In the genomic region with DNA sequence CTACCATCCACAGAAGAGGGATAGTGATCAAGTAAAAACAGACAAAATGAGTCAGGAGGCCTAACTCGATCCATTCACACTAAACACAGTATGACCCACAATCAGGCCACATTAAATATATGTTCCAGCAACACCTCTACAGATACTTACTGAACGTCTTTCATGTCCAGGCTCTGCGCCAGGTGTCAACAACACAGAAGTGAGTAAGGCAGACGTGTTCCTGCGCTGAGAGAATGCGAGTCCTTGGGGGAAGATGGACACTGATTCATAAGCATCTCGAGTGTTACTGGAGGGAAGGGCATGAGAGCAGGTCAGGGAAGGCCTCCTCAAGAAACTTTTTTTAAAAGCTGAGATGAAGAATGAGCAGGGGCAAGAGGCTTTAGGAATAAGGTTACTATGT, we compare ENCODE assay signal across 28 cellular contexts.
DNase-seq lines count a peak whose midpoint lies in the region; ATAC-seq, FAIRE-seq and TF ChIP-seq lines count a peak whose summit lies in the region.
"Had no signal": no experiment of that assay in that cellular context is flagged by ENCODE, and none has a peak within 500 bp of the region (broad histone marks: within the 10 kb centered on the region; RNA-seq: fewer than 3 reads in every experiment).

No MANE protein-coding gene starts in this region.

- H3K27ac ChIP-seq in GM23248 (no peak overlapping the region), PC-3 (ENCODE audit: low read length) (peak overlapping the region; percentile 38), epithelial cell of prostate (peak overlapping the region; percentile 66), left lung (no peak overlapping the region)
- H3K27ac ChIP-seq: A549, brain microvascular endothelial cell, ovary, skin epidermis, upper lobe of right lung had no signal

- DNase-seq in GM23248 (peak; percentile 54), PC-3 (peak; percentile 98), epithelial cell of prostate (ENCODE audit: low read depth, low spot score) (peak; percentile 97), SW 1271 (lab: John Stamatoyannopoulos, UW) (no peak), GM12891 (ENCODE audit: insufficient read length, low spot score) (no peak), left lung (no peak), urothelium cell line (ENCODE audit: low spot score) (no peak)
- DNase-seq: activated CD8-positive, alpha-beta T cell treated with anti-CD3 and anti-CD28 coated beads for 36 hours; activated naive CD4-positive, alpha-beta T cell treated with anti-CD3 and anti-CD28 coated beads, Interleukin-2, amount 50 U/mL, for 16 hours; amniotic stem cell; brain microvascular endothelial cell; Calu3; DMS79 treated with DMSO at 0.1 percent for 48 hours; naive thymus-derived CD4-positive, alpha-beta T cell; NCI-H1092; NCI-H1694 treated with DMSO at 0.1 percent for 48 hours; NCI-H2171 treated with DMSO at 0.1 percent for 48 hours; NCI-H510A treated with DMSO at 0.1 percent for 48 hours; ovary; retina; Right ventricle myocardium superior; stimulated activated naive CD4-positive, alpha-beta T cell; upper lobe of right lung had no signal

- in situ Hi-C loops in GM23248 (cut with MboI) = loop anchor here (25.0 kb wide), 1 partner anchor 1089 kb away; no protein-coding TSS in a partner anchor

- no peaks in the 10 kb centered on the region for H3K27me3 ChIP-seq in GM23248 (replicated peaks; ENCODE audit: insufficient read depth)
- peaks cover 31% of the 10 kb centered on the region for H3K27me3 ChIP-seq in PC-3 (ENCODE audit: low read length)
- no peaks in the 10 kb centered on the region for H3K27me3 ChIP-seq in left lung
- H3K27me3 ChIP-seq: brain microvascular endothelial cell, ovary, upper lobe of right lung had no signal

- no peak overlapping the region for H2AFZ ChIP-seq in GM23248
- no peak overlapping the region for H2AFZ ChIP-seq in PC-3 (ENCODE audit: low read length)
- H2AFZ ChIP-seq: GM23338 had no signal

- H3K9me3 ChIP-seq in GM23248 (ENCODE audit: low read depth) (no peaks in the 10 kb centered on the region), PC-3 (ENCODE audit: low read length) (no peaks in the 10 kb centered on the region), left lung (no peaks in the 10 kb centered on the region)
- H3K9me3 ChIP-seq: A549, ovary, upper lobe of right lung had no signal

- H3K4me1 ChIP-seq in GM23248 (ENCODE audit: insufficient read depth) (peaks cover 13% of the 10 kb centered on the region), PC-3 (ENCODE audit: insufficient read depth, low read length) (peaks cover 19% of the 10 kb centered on the region), left lung (no peaks in the 10 kb centered on the region)
- H3K4me1 ChIP-seq: A549, upper lobe of right lung had no signal

- no peaks in the 10 kb centered on the region for H3K9me2 ChIP-seq in GM23248 (ENCODE audit: insufficient read depth)
- H3K9me2 ChIP-seq in PC-3 (replicated peaks; ENCODE audit: low read length) = no peaks in the 10 kb centered on the region

- POLR2A ChIA-PET in PC-3 (lab: Charles Lee; ENCODE audit: unreplicated experiment) = no interaction called here

- 77 to 87% methylated on average over 7 of the region's 7 CpGs for WGBS in GM23248 (ENCODE audit: low coverage in 1 of 2, low lambda C conversion rate in 2 of 2, missing lambda C conversion rate in 2 of 2), 2 experiments

- CTCF ChIA-PET in PC-3 (lab: Charles Lee) = no interaction called here

- peak; percentile 98 for ATAC-seq in PC-3
- no peak for ATAC-seq in left lung
- ATAC-seq: A549; activated CD8-positive, alpha-beta T cell treated with anti-CD3 and anti-CD28 coated beads for 36 hours; activated T-helper 17 cell treated with anti-CD3 and anti-CD28 coated beads, Interleukin-2, amount 50 U/mL, for 72 hours; GM23338; naive thymus-derived CD4-positive, alpha-beta T cell; upper lobe of right lung had no signal

- FAIRE-seq in GM12891 (lab: Jason Lieb, UNC) = no peak
- FAIRE-seq in urothelium cell line (lab: Jason Lieb, UNC) = no peak
- FAIRE-seq: A549 had no signal

- intact Hi-C loops in PC-3 (cut with micrococcal nuclease) (no loop called here), left lung (cut with DNase I) (no loop called here)

- no peak for TF ChIP-seq POLR2A in GM12891 (IDR thresholded peaks at IDR 0.05; ENCODE audit: low read depth, low read length)

- H3K4me2 ChIP-seq in GM23248 (ENCODE audit: unreplicated experiment) (no peak overlapping the region), PC-3 (ENCODE audit: low read length) (peak overlapping the region; percentile 29; the same call in 1 of the 2 replicates)
- H3K4me2 ChIP-seq: A549, GM23338 had no signal

- H3K9ac ChIP-seq in GM23248 (no peak overlapping the region), PC-3 (ENCODE audit: low read length) (no peak overlapping the region)

- no peaks in the 10 kb centered on the region for H3K36me3 ChIP-seq in GM23248 (ENCODE audit: low read depth)
- H3K36me3 ChIP-seq in PC-3 (ENCODE audit: low read depth, low read length) = no peaks in the 10 kb centered on the region
- H3K36me3 ChIP-seq in left lung = no peaks in the 10 kb centered on the region
- H3K36me3 ChIP-seq: brain microvascular endothelial cell, ovary, upper lobe of right lung had no signal

- peak overlapping the region in 2 of 3 experiments; percentile 7 to 54 for H3K27ac Mint-ChIP-seq in nephron
- H3K27ac Mint-ChIP-seq: activated CD8-positive, alpha-beta T cell treated with anti-CD3 and anti-CD28 coated beads for 36 hours; activated T-helper 17 cell treated with anti-CD3 and anti-CD28 coated beads, Interleukin-2, amount 50 U/mL, for 72 hours; GM23338; naive thymus-derived CD4-positive, alpha-beta T cell had no signal

- peaks cover 18% of the 10 kb centered on the region for H3F3A ChIP-seq in GM23248 (ENCODE audit: insufficient read depth)
- H3F3A ChIP-seq in PC-3 (ENCODE audit: low read length, unreplicated experiment) = no peaks in the 10 kb centered on the region

- H4K20me1 ChIP-seq in GM23248 (ENCODE audit: insufficient read depth) (no peaks in the 10 kb centered on the region), PC-3 (ENCODE audit: low read length) (no peaks in the 10 kb centered on the region)

- no peaks in the 10 kb centered on the region for H3K79me2 ChIP-seq in GM23248 (ENCODE audit: insufficient read depth)
- H3K79me2 ChIP-seq in PC-3 (ENCODE audit: low read length) = no peaks in the 10 kb centered on the region

- H3K4me1 Mint-ChIP-seq in nephron = peaks cover 40% of the 10 kb centered on the region
- H3K4me1 Mint-ChIP-seq: activated T-helper 17 cell treated with anti-CD3 and anti-CD28 coated beads, Interleukin-2, amount 50 U/mL, for 72 hours; naive thymus-derived CD4-positive, alpha-beta T cell had no signal

- BruUV-seq in PC-3 (replicated peaks; lab: Mats Ljungman, UMichigan) = no TSS peak

- H3K9me3 Mint-ChIP-seq in nephron = no peaks in the 10 kb centered on the region
- H3K9me3 Mint-ChIP-seq: activated CD8-positive, alpha-beta T cell treated with anti-CD3 and anti-CD28 coated beads for 36 hours; activated T-helper 17 cell treated with anti-CD3 and anti-CD28 coated beads, Interleukin-2, amount 50 U/mL, for 72 hours; GM23338 had no signal

- H3K27me3 Mint-ChIP-seq in nephron (ENCODE audit: low read depth) = peaks cover 9% of the 10 kb centered on the region

- H3K4me3 Mint-ChIP-seq in nephron = no peak overlapping the region
- H3K4me3 Mint-ChIP-seq: activated CD8-positive, alpha-beta T cell treated with anti-CD3 and anti-CD28 coated beads for 36 hours; activated T-helper 17 cell treated with anti-CD3 and anti-CD28 coated beads, Interleukin-2, amount 50 U/mL, for 72 hours; GM23338; naive thymus-derived CD4-positive, alpha-beta T cell had no signal

- no peaks in the 10 kb centered on the region for H3K36me3 Mint-ChIP-seq in nephron (ENCODE audit: low read depth)
- H3K36me3 Mint-ChIP-seq: naive thymus-derived CD4-positive, alpha-beta T cell had no signal

- TF ChIP-seq CTCF in PC-3 (conservative IDR thresholded peaks at IDR 0.05; ENCODE audit: low read depth, low read length) = no peak
- TF ChIP-seq CTCF in nephron (IDR thresholded peaks at IDR 0.05; ENCODE audit: unreplicated experiment in 3 of 3) = no peak
- no peak for TF ChIP-seq CTCF in left lung (IDR thresholded peaks at IDR 0.05)

- no peak overlapping the region for H3K4me3 ChIP-seq in GM23248
- no peak overlapping the region for H3K4me3 ChIP-seq in PC-3 (ENCODE audit: low read length)
- no peak overlapping the region for H3K4me3 ChIP-seq in left lung
- H3K4me3 ChIP-seq: A549, GM23338, ovary, skin epidermis, upper lobe of right lung had no signal

TF ChIP-seq in GM12891, 5 proteins besides CTCF, POLR2A, EP300 and RAD21:
- TF ChIP-seq TAF1 (IDR thresholded peaks at IDR 0.05; ENCODE audit: low read depth, low read length) (no peak), POLR2AphosphoS5 (IDR thresholded peaks at IDR 0.05; ENCODE audit: low read depth, low read length) (no peak), POU2F2 (IDR thresholded peaks at IDR 0.05; ENCODE audit: low read depth, low read length) (no peak), PAX5 (IDR thresholded peaks at IDR 0.05; ENCODE audit: insufficient read depth, low read length, severe bottlenecking) (no peak), SPI1 (IDR thresholded peaks at IDR 0.05; ENCODE audit: low read depth, low read length) (no peak)

Comparison
In these comparisons a context has a peak if more than half of its experiments do, and no peak if none do; other contexts are left out.
1. DNase-seq: peak in GM23248 (single experiment), PC-3 (single experiment) and epithelial cell of prostate (single experiment); none in SW 1271 (0 of 2), GM12891 (single experiment), left lung (0 of 2) and urothelium cell line (single experiment).
2. H3K27ac ChIP-seq: peak in PC-3 (single experiment) and epithelial cell of prostate (single experiment); none in GM23248 (single experiment) and left lung (0 of 2).